Comparison of ENCODE assay signal across 2 cellular contexts in genomic region chr4:83850435-83850834, GRCh38.
TF ChIP-seq lines count a peak whose summit lies in the region.

No MANE protein-coding gene starts in this region.

TF ChIP-seq in IMR-90, 13 proteins besides CTCF, POLR2A, EP300 and RAD21 (continued from another document):
- no peak for TF ChIP-seq ELK1 (IDR thresholded peaks at IDR 0.05; ENCODE audit: borderline replicate concordance, low read depth, low read length)

TF ChIP-seq in SK-N-SH treated with all-trans-retinoic acid at 6 μM for 48 hours, 23 proteins besides CTCF, POLR2A, EP300 and RAD21 (continued from another document):
- no peak for TF ChIP-seq ISL1 (CRISPR knock-in tag; IDR thresholded peaks at IDR 0.05)
- TF ChIP-seq SNAI2 (CRISPR knock-in tag; IDR thresholded peaks at IDR 0.05): no peak
- no peak for TF ChIP-seq ZC3H10 (CRISPR knock-in tag; IDR thresholded peaks at IDR 0.05)
- TF ChIP-seq POU6F1 (CRISPR knock-in tag; IDR thresholded peaks at IDR 0.05; ENCODE audit: borderline replicate concordance, low read depth): no peak
- no peak for TF ChIP-seq TCF4 (CRISPR knock-in tag; IDR thresholded peaks at IDR 0.05; ENCODE audit: borderline replicate concordance)
- TF ChIP-seq TSHZ2 (CRISPR knock-in tag; IDR thresholded peaks at IDR 0.05): no peak
- no peak for TF ChIP-seq ESRRG (CRISPR knock-in tag; IDR thresholded peaks at IDR 0.05)
- no peak for TF ChIP-seq TOX (CRISPR knock-in tag; IDR thresholded peaks at IDR 0.05; ENCODE audit: borderline replicate concordance)
- no peak for TF ChIP-seq RARB (CRISPR knock-in tag; IDR thresholded peaks at IDR 0.05)
